In genomic region chr19:19686580-19686979, GRCh38 we compare ENCODE assay signal across 1 cellular context.
TF ChIP-seq lines count a peak whose summit lies in the region.

No MANE protein-coding gene starts in this region.

TF ChIP-seq in K562, 482 proteins besides CTCF, POLR2A, EP300 and RAD21:
- TF ChIP-seq BRCA1 (IDR thresholded peaks at IDR 0.05) (no peak), BRCA1 (CRISPR knock-in tag; IDR thresholded peaks at IDR 0.05) (no peak), ZNF583 (CRISPR knock-in tag; IDR thresholded peaks at IDR 0.05) (no peak), ZNF444 (CRISPR knock-in tag; IDR thresholded peaks at IDR 0.05) (no peak), BCOR (IDR thresholded peaks at IDR 0.05) (no peak), POLR3A (IDR thresholded peaks at IDR 0.05; ENCODE audit: borderline replicate concordance, extremely low read depth, insufficient read depth, insufficient read length) (no peak), CREB3 (tag; conservative IDR thresholded peaks at IDR 0.05; ENCODE audit: low read depth) (no peak), E2F4 (CRISPR knock-in tag; IDR thresholded peaks at IDR 0.05; ENCODE audit: low read depth) (no peak), SRF (CRISPR knock-in tag; IDR thresholded peaks at IDR 0.05) (no peak), MLX (CRISPR knock-in tag; conservative IDR thresholded peaks at IDR 0.05) (no peak), SOX6 (IDR thresholded peaks at IDR 0.05) (no peak), TBL1XR1 (IDR thresholded peaks at IDR 0.05; ENCODE audit: low read length in 2 of 2) (no peak), PHB2 (IDR thresholded peaks at IDR 0.05; ENCODE audit: low read depth) (no peak), ZNF785 (CRISPR knock-in tag; IDR thresholded peaks at IDR 0.05) (no peak), SLC30A9 (CRISPR knock-in tag; IDR thresholded peaks at IDR 0.05) (no peak)
